In genomic region chr1:160251687-160252526, GRCh38 we compare ENCODE assay signal across 8 cellular contexts. TPM values are rescaled to one million over a fixed set of nuclear protein-coding genes. Genes with fewer than 3 reads are reported as not detected.
DNase-seq lines count a peak whose midpoint lies in the region; ATAC-seq and TF ChIP-seq lines count a peak whose summit lies in the region.

No MANE protein-coding gene starts in this region.

- TF ChIP-seq CTCF in colonic mucosa (IDR thresholded peaks at IDR 0.05): peak; percentile 65
- TF ChIP-seq CTCF in left lung (IDR thresholded peaks at IDR 0.05): peak; percentile 64 to 68

- intact Hi-C loops in colonic mucosa (cut with DNase I): loop anchor here (2.0 to 5.0 kb wide), 2 partner anchors 59 to 150 kb away; no protein-coding TSS in a partner anchor
- intact Hi-C loops in left lung (cut with DNase I): loop anchor here in 1 of 2 donors (2.0 kb wide), 1 partner anchor 151 kb away; no protein-coding TSS in a partner anchor

- no peak overlapping the region for H3K4me3 ChIP-seq in colonic mucosa
- H3K4me3 ChIP-seq in left lung: no peak overlapping the region

- H3K27ac ChIP-seq in colonic mucosa (no peak overlapping the region), left lung (no peak overlapping the region)

- H3K4me1 ChIP-seq in colonic mucosa: no peaks in the 10 kb centered on the region
- H3K4me1 ChIP-seq in left lung: peaks cover 0 to 8% of the 10 kb centered on the region in 2 donors

- H3K9me3 ChIP-seq in colonic mucosa (no peaks in the 10 kb centered on the region), left lung (no peaks in the 10 kb centered on the region)

- H3K27me3 ChIP-seq in colonic mucosa: no peaks in the 10 kb centered on the region
- no peaks in the 10 kb centered on the region for H3K27me3 ChIP-seq in left lung

- H3K9ac ChIP-seq in colonic mucosa (ENCODE audit: low read depth in 2 of 2, low read length in 2 of 2): no peak overlapping the region

- ATAC-seq in HG02852 (IDR thresholded peaks at IDR 0.05; ENCODE audit: unreplicated experiment) (peak; percentile 75), left lung (peak; percentile 96), HG02973 (IDR thresholded peaks at IDR 0.05; ENCODE audit: unreplicated experiment) (no peak)

- DNase-seq in GDM1 (lab: John Stamatoyannopoulos, UW): peak; percentile 23
- DNase-seq in NCI-H2227 treated with DMSO at 0.1 percent for 48 hours (lab: John Stamatoyannopoulos, UW): peak; percentile 40
- peak; percentile 38 for DNase-seq in activated CD4-positive, CD25-positive, alpha-beta regulatory T cell treated with anti-CD3 and anti-CD28 coated beads, Interleukin-2, amount 50 U/mL, for 16 hours (ENCODE audit: low read depth, low spot score)
- DNase-seq in colonic mucosa: peak; percentile 55
- peak in 1 of 2 donors; percentile 54 for DNase-seq in left lung
- peak; percentile 3 to 27 (median 19) for DNase-seq in stimulated activated CD4-positive, alpha-beta T cell treated with anti-CD3 and anti-CD28 coated beads, TNF-alpha, amount 100 ng/mL, for 24 hours (ENCODE audit: low read depth in 3 of 3)

- H3K36me3 ChIP-seq in colonic mucosa (no peaks in the 10 kb centered on the region), left lung (peaks cover 0 to 21% of the 10 kb centered on the region in 2 donors)

RNA-seq across cellular contexts. Expression of gene DCAF8, which starts 10.4 kb away (rescaled TPM):
- 10 to 100 TPM; 72.0 to 86.1 TPM for total RNA-seq in colonic mucosa
- total RNA-seq in left lung: 10 to 100 TPM; 93.9 to 99.3 TPM

RNA-seq across cellular contexts. Expression of gene PEX19, which starts 33.0 kb away (rescaled TPM):
- total RNA-seq in colonic mucosa (10 to 100 TPM; 43.2 to 59.3 TPM), left lung (10 to 100 TPM; 42.9 to 57.1 TPM)

RNA-seq across cellular contexts. Expression of gene PEA15, which starts 46.7 kb away (rescaled TPM):
- total RNA-seq in colonic mucosa (10 to 100 TPM; 33.0 to 48.3 TPM), left lung (100 to 1,000 TPM; 175 to 178 TPM)
